20 cellular contexts compared by ENCODE assay signal in the genomic region with DNA sequence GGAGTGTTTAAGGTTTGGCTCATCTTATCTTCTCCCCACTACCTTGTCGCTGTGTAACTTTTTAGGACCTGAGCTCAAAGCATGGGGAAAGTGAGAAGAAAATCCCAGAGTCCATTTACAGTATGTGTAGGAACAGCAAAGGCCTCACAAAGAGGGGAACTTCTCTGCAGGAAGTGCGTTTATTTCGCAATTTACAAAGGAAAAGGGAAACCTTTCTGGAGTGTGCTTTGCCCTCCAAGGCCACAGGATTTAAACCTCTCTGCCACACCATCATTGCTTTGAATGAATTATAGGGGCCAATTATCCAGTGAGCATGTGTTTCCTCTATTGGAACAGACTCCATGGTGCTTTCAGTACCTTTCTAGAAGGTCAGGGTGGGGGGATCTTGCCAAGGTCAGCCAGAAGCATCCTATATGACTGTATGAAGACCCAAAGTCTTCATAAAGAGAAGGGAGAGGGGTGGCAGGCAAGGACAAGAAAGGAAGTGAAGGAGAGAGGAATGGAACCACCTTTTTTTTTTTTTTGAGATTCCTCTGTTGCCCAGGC.
DNase-seq lines count a peak whose midpoint lies in the region; ATAC-seq, FAIRE-seq and TF ChIP-seq lines count a peak whose summit lies in the region.
"Had no signal": no experiment of that assay in that cellular context is flagged by ENCODE, and none has a peak within 500 bp of the region (broad histone marks: within the 10 kb centered on the region; RNA-seq: fewer than 3 reads in every experiment).

No MANE protein-coding gene starts in this region.

- TF ChIP-seq CTCF in endothelial cell of umbilical vein (IDR thresholded peaks at IDR 0.05; ENCODE audit: extremely low read depth in 1 of 2, insufficient read depth in 1 of 2, low read depth in 1 of 2, low read length in 2 of 2) (no peak), MCF 10A (IDR thresholded peaks at IDR 0.05; ENCODE audit: unreplicated experiment) (no peak)

- in situ Hi-C loops in KBM-7 (cut with MboI; ENCODE audit: low pct_unique_long_range_greater_than_20kb, low sequenced_read_pairs): no loop called here

- H3K27me3 Mint-ChIP-seq in MCF 10A (ENCODE audit: insufficient read depth, unreplicated experiment): no peaks in the 10 kb centered on the region

- CTCF ChIA-PET in endothelial cell of umbilical vein (lab: Charles Lee) (interaction anchor here (1.7 kb wide), 1 partner anchor 37 kb away, joined by 3 read pairs; no protein-coding TSS in a partner anchor), MCF 10A (lab: Yijun Ruan, JAX) (interaction anchor here (0.6 to 1.7 kb wide), 2 partner anchors 11 to 102 kb away, joined by 3 to 10 read pairs; no protein-coding TSS in a partner anchor)

- H3K4me3 ChIP-seq in endothelial cell of umbilical vein (replicated peaks in 1 of 3; ENCODE audit: insufficient read depth in 1 of 3, low read depth in 1 of 3, low read length in 3 of 3): no peak overlapping the region
- H3K4me3 ChIP-seq: PC-9, SJSA1 had no signal

- no peaks in the 10 kb centered on the region for H3K4me1 Mint-ChIP-seq in MCF 10A (ENCODE audit: insufficient read depth, unreplicated experiment)
- H3K4me1 Mint-ChIP-seq: CD4-positive, CD25-positive, alpha-beta regulatory T cell had no signal

- no peak for TF ChIP-seq POLR2A in endothelial cell of umbilical vein (IDR thresholded peaks at IDR 0.05; ENCODE audit: low read depth, low read length)

- H4K20me1 ChIP-seq in endothelial cell of umbilical vein (replicated peaks; ENCODE audit: control insufficient read depth, extremely low read depth, insufficient read depth, low read length): no peaks in the 10 kb centered on the region

- no peaks in the 10 kb centered on the region for H3K9me3 Mint-ChIP-seq in MCF 10A (ENCODE audit: unreplicated experiment)

- H3K27ac Mint-ChIP-seq in MCF 10A (ENCODE audit: low read depth, unreplicated experiment): no peak overlapping the region
- H3K27ac Mint-ChIP-seq: CD4-positive, CD25-positive, alpha-beta regulatory T cell had no signal

- FAIRE-seq in endothelial cell of umbilical vein (lab: Jason Lieb, UNC): no peak

- ATAC-seq in HG03196 (IDR thresholded peaks at IDR 0.05; ENCODE audit: unreplicated experiment) (no peak), HG02763 (IDR thresholded peaks at IDR 0.05; ENCODE audit: unreplicated experiment) (no peak)

- H3K36me3 Mint-ChIP-seq in MCF 10A (ENCODE audit: insufficient read depth, unreplicated experiment): no peaks in the 10 kb centered on the region
- H3K36me3 Mint-ChIP-seq: CD4-positive, CD25-positive, alpha-beta regulatory T cell had no signal

- peaks cover 12% of the 10 kb centered on the region for H3K4me1 ChIP-seq in endothelial cell of umbilical vein (ENCODE audit: control insufficient read depth, extremely low read depth, insufficient read depth, low read length)
- H3K4me1 ChIP-seq: Caco-2, SJSA1 had no signal

- no peaks in the 10 kb centered on the region for H3K36me3 ChIP-seq in endothelial cell of umbilical vein (ENCODE audit: control insufficient read depth in 2 of 2, extremely low read depth in 1 of 2, insufficient read depth in 2 of 2, low read length in 2 of 2)
- H3K36me3 ChIP-seq: SJSA1 had no signal

- POLR2A ChIA-PET in endothelial cell of umbilical vein (lab: Charles Lee) (interaction anchor here (0.6 kb wide), 1 partner anchor 44 kb away, joined by 4 read pairs; no protein-coding TSS in a partner anchor), MCF 10A (lab: Yijun Ruan, JAX) (interaction anchor here (1.6 kb wide), 1 partner anchor 10 kb away, joined by 4 read pairs; no protein-coding TSS in a partner anchor)

- H3K27ac ChIP-seq in endothelial cell of umbilical vein (ENCODE audit: insufficient read depth, low read depth, low read length): no peak overlapping the region
- H3K27ac ChIP-seq: KMS-11, PC-9, SJSA1 had no signal

- H3K79me2 ChIP-seq in endothelial cell of umbilical vein (ENCODE audit: control insufficient read depth, insufficient read depth, low read length): no peaks in the 10 kb centered on the region

- no peak overlapping the region for H3K4me2 ChIP-seq in endothelial cell of umbilical vein (ENCODE audit: insufficient read depth, low read length)
- H3K4me2 ChIP-seq: KMS-11, PC-9 had no signal

- no peaks in the 10 kb centered on the region for H3K9me3 ChIP-seq in endothelial cell of umbilical vein (replicated peaks; ENCODE audit: control insufficient read depth, insufficient read depth, low read length)
- H3K9me3 ChIP-seq: Caco-2, SJSA1 had no signal

- H3K27me3 ChIP-seq in endothelial cell of umbilical vein (ENCODE audit: control insufficient read depth in 2 of 2, insufficient read depth in 2 of 2, low read length in 2 of 2): no peaks in the 10 kb centered on the region

- DNase-seq in KBM-7 (peak; percentile 73), NOMO-1 treated with DMSO at 0.1 percent for 48 hours (lab: John Stamatoyannopoulos, UW; ENCODE audit: unreplicated experiment) (peak; percentile 40), endothelial cell of umbilical vein (ENCODE audit: low read depth, low spot score) (peak; percentile 39), MCF 10A (ENCODE audit: unreplicated experiment) (no peak), retina (no peak)
- DNase-seq: AML-193; Caco-2; CD4-positive, CD25-positive, alpha-beta regulatory T cell; GDM1; HCEC 1CT; NCI-H1417; NCI-H1930; NCI-H226; PC-9; SW 1271; T-helper 2 cell had no signal

- dilution Hi-C loops in endothelial cell of umbilical vein (cut with MboI; ENCODE audit: extremely low pct_ligation_motif_present, low sequenced_read_pairs): no loop called here

- H3K9me1 ChIP-seq in endothelial cell of umbilical vein (replicated peaks; ENCODE audit: control insufficient read depth, extremely low read depth, insufficient read depth, low read length): no peaks in the 10 kb centered on the region

- BruUV-seq in endothelial cell of umbilical vein (replicated peaks; lab: Mats Ljungman, UMichigan): no TSS peak
- BruUV-seq in MCF 10A (replicated peaks; lab: Mats Ljungman, UMichigan): no TSS peak

- no peak overlapping the region for H3K9ac ChIP-seq in endothelial cell of umbilical vein (replicated peaks; ENCODE audit: extremely low read depth, insufficient read depth, low read length)
- H3K9ac ChIP-seq: KMS-11 had no signal

- H2AFZ ChIP-seq in endothelial cell of umbilical vein (ENCODE audit: low read depth, low read length): no peak overlapping the region
- H2AFZ ChIP-seq: PC-9 had no signal

- intact Hi-C loops in endothelial cell of umbilical vein (cut with micrococcal nuclease): no loop called here
- intact Hi-C loops in MCF 10A (cut with micrococcal nuclease): no loop called here

- H3K4me3 Mint-ChIP-seq in MCF 10A (ENCODE audit: unreplicated experiment): no peak overlapping the region
- H3K4me3 Mint-ChIP-seq: CD4-positive, CD25-positive, alpha-beta regulatory T cell had no signal

TF ChIP-seq in endothelial cell of umbilical vein, 7 proteins besides CTCF, POLR2A, EP300 and RAD21:
- TF ChIP-seq JUN (IDR thresholded peaks at IDR 0.05; ENCODE audit: borderline replicate concordance, insufficient read depth, insufficient read length, low read depth) (no peak), EZH2 (IDR thresholded peaks at IDR 0.05; ENCODE audit: borderline replicate concordance, low read depth, low read length, severe bottlenecking) (no peak), POLR2AphosphoS5 (IDR thresholded peaks at IDR 0.05; ENCODE audit: insufficient read depth, low read depth, low read length) (no peak), GATA2 (IDR thresholded peaks at IDR 0.05; ENCODE audit: insufficient read depth, insufficient read length, low read depth, low read length) (no peak), MYC (IDR thresholded peaks at IDR 0.05; ENCODE audit: low read depth, low read length) (no peak), MAX (IDR thresholded peaks at IDR 0.05; ENCODE audit: insufficient read depth, insufficient read length) (no peak), FOS (IDR thresholded peaks at IDR 0.05; ENCODE audit: borderline replicate concordance, insufficient read depth, low read length) (no peak)
TF ChIP-seq in endothelial cell of umbilical vein: peak in this region for 0.

Comparison
In these comparisons a context has a peak if more than half of its experiments do, and no peak if none do; other contexts are left out.
1. DNase-seq: peak in KBM-7 (single experiment), NOMO-1 treated with DMSO at 0.1 percent for 48 hours (single experiment) and endothelial cell of umbilical vein (single experiment); none in MCF 10A (single experiment) and retina (single experiment).